Comparison of ENCODE assay signal across 8 cellular contexts in the genomic region with DNA sequence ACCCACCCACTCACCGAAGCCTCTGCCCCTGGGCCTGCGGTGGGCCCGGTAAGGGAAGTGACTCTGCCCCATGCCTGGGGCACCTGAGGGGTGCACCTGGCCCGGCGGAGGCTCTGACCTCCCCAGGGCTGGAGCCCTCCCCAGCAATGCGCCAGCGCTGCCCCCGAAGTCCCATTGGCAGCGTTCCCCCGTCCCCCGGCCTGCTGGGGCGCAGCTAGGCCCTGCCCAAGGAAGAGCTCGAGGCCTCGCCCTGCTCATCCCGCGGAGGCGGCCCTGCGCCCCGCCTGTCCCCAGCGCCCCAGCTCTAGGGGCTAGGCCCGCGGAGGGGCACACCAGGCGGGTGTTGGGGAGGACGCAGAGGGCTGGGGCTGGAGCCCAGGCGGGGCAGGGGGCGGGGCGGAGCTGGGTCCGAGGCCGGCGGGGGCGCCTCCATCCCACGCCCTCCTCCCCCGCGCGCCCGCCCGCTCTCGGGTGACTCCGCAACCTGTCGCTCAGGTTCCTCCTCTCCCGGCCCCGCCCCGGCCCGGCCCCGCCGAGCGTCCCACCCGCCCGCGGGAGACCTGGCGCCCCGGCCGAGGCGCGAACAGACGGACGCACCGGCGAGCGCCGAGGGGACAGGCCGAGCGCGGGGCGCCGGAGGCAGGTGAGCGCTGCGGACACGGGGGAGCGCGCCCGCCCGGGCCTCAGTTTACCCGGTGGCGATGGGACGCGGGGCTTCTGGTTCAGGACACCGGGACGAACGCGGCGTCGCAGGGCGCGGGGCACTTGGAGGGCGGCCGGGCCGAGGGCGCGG. TPM values are rescaled to one million over a fixed set of nuclear protein-coding genes. Genes with fewer than 3 reads are reported as not detected.
A peak's percentile ranks its signal among the peaks of the same experiment; 100 is the strongest.
DNase-seq lines count a peak whose midpoint lies in the region; TF ChIP-seq lines count a peak whose summit lies in the region.

A gene (plus strand): TSS at position 586 of the 793 bp plus-strand sequence. CDS start 3,177 bp downstream, outside the sequence.

- in situ Hi-C loops in astrocyte of the cerebellum (cut with HindIII; ENCODE audit: low sequenced_read_pairs) = no loop called here

- no peaks in the 10 kb centered on the region for H3K27me3 ChIP-seq in kidney epithelial cell (ENCODE audit: control insufficient read depth, insufficient read depth, low read length)
- H3K27me3 ChIP-seq in subcutaneous abdominal adipose tissue (ENCODE audit: control insufficient read depth in 5 of 5, insufficient read depth in 4 of 5, low read length in 5 of 5) = peaks cover 23 to 43% (median 40%) of the 10 kb centered on the region in 5 donors

- H3K4me1 ChIP-seq in subcutaneous abdominal adipose tissue (ENCODE audit: control insufficient read depth in 5 of 5, insufficient read depth in 5 of 5, low read length in 5 of 5) = peaks cover 0 to 48% (median 36%) of the 10 kb centered on the region in 5 donors

- H3K36me3 ChIP-seq in kidney epithelial cell (ENCODE audit: control insufficient read depth, insufficient read depth, low read length) (no peaks in the 10 kb centered on the region), subcutaneous abdominal adipose tissue (ENCODE audit: control insufficient read depth in 5 of 5, insufficient read depth in 5 of 5, low read length in 5 of 5) (peaks cover 0 to 19% (median 16%) of the 10 kb centered on the region in 5 donors)

- peak within 1 kb of the TSS; percentile 54 for H3K27ac ChIP-seq in subcutaneous abdominal adipose tissue (ENCODE audit: low read depth, low read length)

- H3K9ac ChIP-seq in subcutaneous abdominal adipose tissue (ENCODE audit: low read length in 5 of 5) = peak within 1 kb of the TSS in 3 of 5 donors; percentile 39 to 66 (median 58)

- TF ChIP-seq CTCF in astrocyte of the cerebellum (IDR thresholded peaks at IDR 0.05; ENCODE audit: low read depth, low read length, missing control alignments) (no peak), kidney epithelial cell (IDR thresholded peaks at IDR 0.05; ENCODE audit: insufficient read depth, low read length, poor library complexity, severe bottlenecking) (no peak)

- DNase-seq in T-helper 2 cell (no peak), astrocyte of the cerebellum (ENCODE audit: low read depth) (no peak), kidney epithelial cell (ENCODE audit: low read depth) (no peak), CD1c-positive myeloid dendritic cell (ENCODE audit: extremely low spot score) (no peak), retina (no peak), germinal center (ENCODE audit: low spot score) (no peak)

- intact Hi-C loops in T-helper 2 cell treated with Interferon-gamma antibody and Interleukin-4, amounts not matched to agents 100 ng/mL and 5 ng/mL, for 36 hours (cut with micrococcal nuclease) = no loop called here

- H3K4me3 ChIP-seq in astrocyte of the cerebellum (ENCODE audit: low read depth, low read length) = peak within 1 kb of the TSS; percentile 63
- H3K4me3 ChIP-seq in kidney epithelial cell (ENCODE audit: low read depth, low read length) = peak within 1 kb of the TSS; percentile 56
- H3K4me3 ChIP-seq in subcutaneous abdominal adipose tissue (ENCODE audit: low read depth in 1 of 5, low read length in 5 of 5) = peak within 1 kb of the TSS in 4 of 5 donors; percentile 53 to 67 (median 62)

- no peaks in the 10 kb centered on the region for H3K9me3 ChIP-seq in subcutaneous abdominal adipose tissue (ENCODE audit: control insufficient read depth in 5 of 5, low read length in 5 of 5)

RNA-seq across cellular contexts. Expression of the gene that starts here (rescaled TPM):
- total RNA-seq in T-helper 2 cell treated with Interferon-gamma antibody and Interleukin-4, amounts not matched to agents 100 ng/mL and 5 ng/mL, for 36 hours = 12.3 and 12.6 TPM in 2 replicates
- 119 and 143 TPM in 2 replicates for total RNA-seq in kidney epithelial cell
